ENCODE assay signal across 10 cellular contexts in genomic region chr6:142045380-142046270, GRCh38.
DNase-seq lines count a peak whose midpoint lies in the region; ATAC-seq, FAIRE-seq and TF ChIP-seq lines count a peak whose summit lies in the region.
"Had no signal": no experiment of that assay in that cellular context is flagged by ENCODE, and none has a peak within 500 bp of the region (broad histone marks: within the 10 kb centered on the region; RNA-seq: fewer than 3 reads in every experiment).

No MANE protein-coding gene starts in this region.

- no peaks in the 10 kb centered on the region for H3K27me3 ChIP-seq in BJ (ENCODE audit: control insufficient read depth, insufficient read depth, low read length)
- H3K27me3 ChIP-seq in bronchial epithelial cell (ENCODE audit: control insufficient read depth, insufficient read depth, low read length), result no peaks in the 10 kb centered on the region
- no peaks in the 10 kb centered on the region for H3K27me3 ChIP-seq in thyroid gland
- H3K27me3 ChIP-seq in pancreas, result peaks cover 0 to 4% (median 0%) of the 10 kb centered on the region in 4 donors
- H3K27me3 ChIP-seq: SJSA1 had no signal

- no peak for DNase-seq in BJ (ENCODE audit: low read depth)
- DNase-seq in LoVo (ENCODE audit: low spot score), result peak; percentile 7
- peak; percentile 27 for DNase-seq in bronchial epithelial cell (ENCODE audit: low read depth)
- DNase-seq in myocyte (ENCODE audit: low read depth), result peak; percentile 45
- no peak for DNase-seq in thyroid gland
- no peak for DNase-seq in Calu3
- DNase-seq in pancreas, result no peak
- DNase-seq: MV-4-11 had no signal

- POLR2A ChIA-PET in BJ (lab: Charles Lee), result no interaction called here

- WGBS in thyroid gland, 2 donors, result 60 to 68% methylated on average over 6 of the region's 6 CpGs
- 35 to 44% methylated on average over 6 of the region's 6 CpGs for WGBS in pancreas, 2 donors

- H3K36me3 ChIP-seq in BJ (ENCODE audit: control insufficient read depth, insufficient read depth, low read length), result no peaks in the 10 kb centered on the region
- H3K36me3 ChIP-seq in bronchial epithelial cell (ENCODE audit: control insufficient read depth, insufficient read depth, low read length), result no peaks in the 10 kb centered on the region
- no peaks in the 10 kb centered on the region for H3K36me3 ChIP-seq in thyroid gland
- no peaks in the 10 kb centered on the region for H3K36me3 ChIP-seq in pancreas
- H3K36me3 ChIP-seq: SJSA1 had no signal

- no peak for FAIRE-seq in bronchial epithelial cell (lab: Jason Lieb, UNC)
- no peak for FAIRE-seq in pancreas (lab: Jason Lieb, UNC)

- no TSS peak for BruUV-seq in Calu3 (replicated peaks; lab: Mats Ljungman, UMichigan)

- H3K9me3 ChIP-seq in thyroid gland, result no peaks in the 10 kb centered on the region
- no peaks in the 10 kb centered on the region for H3K9me3 ChIP-seq in pancreas
- H3K9me3 ChIP-seq: SJSA1 had no signal

- peaks cover 7% of the 10 kb centered on the region for H3K4me1 Mint-ChIP-seq in Calu3 (ENCODE audit: low read depth, unreplicated experiment)

- no peak overlapping the region for H3K27ac Mint-ChIP-seq in Calu3 (ENCODE audit: unreplicated experiment)

- H3K4me3 Mint-ChIP-seq in Calu3 (ENCODE audit: low read depth, unreplicated experiment), result no peak overlapping the region

- TF ChIP-seq POLR2A in thyroid gland (IDR thresholded peaks at IDR 0.05), result no peak

- no peaks in the 10 kb centered on the region for H3K36me3 Mint-ChIP-seq in Calu3 (ENCODE audit: insufficient read depth, unreplicated experiment)

- H3K9me3 Mint-ChIP-seq in Calu3 (ENCODE audit: low read depth, unreplicated experiment), result peaks cover 5% of the 10 kb centered on the region

- no peak overlapping the region for H3K27ac ChIP-seq in thyroid gland
- no peak overlapping the region for H3K27ac ChIP-seq in pancreas
- H3K27ac ChIP-seq: SJSA1 had no signal

- no peaks in the 10 kb centered on the region for H3K27me3 Mint-ChIP-seq in Calu3 (ENCODE audit: unreplicated experiment)

- TF ChIP-seq CTCF in BJ (IDR thresholded peaks at IDR 0.05; ENCODE audit: insufficient read depth, low read depth, low read length) (peak; percentile 44), bronchial epithelial cell (IDR thresholded peaks at IDR 0.05; ENCODE audit: insufficient read depth, low read length, severe bottlenecking) (peak; percentile 4), thyroid gland (IDR thresholded peaks at IDR 0.05) (no peak), Calu3 (IDR thresholded peaks at IDR 0.05; ENCODE audit: unreplicated experiment) (no peak), pancreas (IDR thresholded peaks at IDR 0.05) (no peak)

- H3K4me3 ChIP-seq in BJ (ENCODE audit: low read depth, low read length) (no peak overlapping the region), bronchial epithelial cell (ENCODE audit: low read depth, low read length) (no peak overlapping the region), thyroid gland (replicated peaks in 1 of 3) (no peak overlapping the region), pancreas (no peak overlapping the region)
- H3K4me3 ChIP-seq: SJSA1 had no signal

- CTCF ChIA-PET in BJ (lab: Yijun Ruan, JAX) (interaction anchor here (1.0 to 2.8 kb wide), 4 partner anchors 12 to 59 kb away, joined by 3 to 15 read pairs (median 4); no protein-coding TSS in a partner anchor), Calu3 (lab: Charles Lee) (interaction anchor here (0.9 kb wide), 1 partner anchor 56 kb away, joined by 3 read pairs; no protein-coding TSS in a partner anchor)

- intact Hi-C loops in thyroid gland (cut with DNase I), result no loop called here
- intact Hi-C loops in Calu3 (cut with micrococcal nuclease; ENCODE audit: unreplicated experiment), result loop anchor here (1.0 kb wide), 1 partner anchor 56 kb away; no protein-coding TSS in a partner anchor
- intact Hi-C loops in pancreas (cut with DNase I), result no loop called here

- no peak for ATAC-seq in GM18519 (IDR thresholded peaks at IDR 0.05; ENCODE audit: low FRiP score, unreplicated experiment)
- ATAC-seq in pancreas, result no peak

- H3K4me1 ChIP-seq in thyroid gland (no peaks in the 10 kb centered on the region), pancreas (no peaks in the 10 kb centered on the region)
- H3K4me1 ChIP-seq: SJSA1 had no signal

Comparison
In these comparisons a context has a peak if more than half of its experiments do, and no peak if none do; other contexts are left out.
1. DNase-seq: peak in LoVo (single experiment), bronchial epithelial cell (single experiment) and myocyte (single experiment); none in BJ (single experiment), thyroid gland (0 of 2), Calu3 (single experiment) and pancreas (0 of 6).
2. CTCF ChIP-seq: peak in BJ (single experiment) and bronchial epithelial cell (single experiment); none in thyroid gland (0 of 6), Calu3 (single experiment) and pancreas (0 of 4).